Comparison of ENCODE assay signal across 14 cellular contexts in genomic region chr2:71702071-71702970, GRCh38.
DNase-seq lines count a peak whose midpoint lies in the region; ATAC-seq and TF ChIP-seq lines count a peak whose summit lies in the region.
"Had no signal": no experiment of that assay in that cellular context is flagged by ENCODE, and none has a peak within 500 bp of the region (broad histone marks: within the 10 kb centered on the region; RNA-seq: fewer than 3 reads in every experiment).

No MANE protein-coding gene starts in this region.

- H3K79me2 ChIP-seq in neural progenitor cell (ENCODE audit: low read depth): no peaks in the 10 kb centered on the region

- no peak overlapping the region for H3K9ac ChIP-seq in neural progenitor cell

- H3K4me3 ChIP-seq in neural progenitor cell (no peak overlapping the region), suprapubic skin (no peak overlapping the region)

- peaks cover 29% of the 10 kb centered on the region for H3K4me1 Mint-ChIP-seq in chondrocyte (ENCODE audit: low read depth)
- H3K4me1 Mint-ChIP-seq in neural progenitor cell: peaks cover 32% of the 10 kb centered on the region
- no peaks in the 10 kb centered on the region for H3K4me1 Mint-ChIP-seq in activated naive CD8-positive, alpha-beta T cell treated with anti-CD3 and anti-CD28 coated beads, Interleukin-2, amount 50 U/mL, for 24 hours

- no peaks in the 10 kb centered on the region for H3K36me3 ChIP-seq in neural progenitor cell
- no peaks in the 10 kb centered on the region for H3K36me3 ChIP-seq in suprapubic skin

- ATAC-seq in Right ventricle myocardium superior (ENCODE audit: poor library complexity) (no peak), left ventricle myocardium superior (no peak), GM19395 (IDR thresholded peaks at IDR 0.05; ENCODE audit: unreplicated experiment) (no peak)
- ATAC-seq in activated naive CD8-positive, alpha-beta T cell treated with anti-CD3 and anti-CD28 coated beads, Interleukin-2, amount 50 U/mL, for 24 hours: no peak

- H3K4me1 ChIP-seq in neural progenitor cell (peaks cover 13% of the 10 kb centered on the region), suprapubic skin (peaks cover 19% of the 10 kb centered on the region)

- 88% methylated on average over 8 of the region's 15 CpGs for WGBS in suprapubic skin

- H3K27ac Mint-ChIP-seq in chondrocyte (ENCODE audit: unreplicated experiment) (no peak overlapping the region), neural progenitor cell (peak overlapping the region; percentile 54)
- no peak overlapping the region for H3K27ac Mint-ChIP-seq in activated naive CD8-positive, alpha-beta T cell treated with anti-CD3 and anti-CD28 coated beads, Interleukin-2, amount 50 U/mL, for 24 hours

- no peaks in the 10 kb centered on the region for H3K27me3 ChIP-seq in neural progenitor cell
- H3K27me3 ChIP-seq in suprapubic skin: no peaks in the 10 kb centered on the region

- H3K27ac ChIP-seq in neural progenitor cell (no peak overlapping the region), suprapubic skin (no peak overlapping the region)

- H3K36me3 Mint-ChIP-seq in chondrocyte (ENCODE audit: low read depth): no peaks in the 10 kb centered on the region
- H3K36me3 Mint-ChIP-seq in neural progenitor cell: no peaks in the 10 kb centered on the region
- no peaks in the 10 kb centered on the region for H3K36me3 Mint-ChIP-seq in activated naive CD8-positive, alpha-beta T cell treated with anti-CD3 and anti-CD28 coated beads, Interleukin-2, amount 50 U/mL, for 24 hours (ENCODE audit: low read depth)

- no peak overlapping the region for H3K4me2 ChIP-seq in neural progenitor cell

- H3F3A ChIP-seq in neural progenitor cell (ENCODE audit: low read depth): no peaks in the 10 kb centered on the region

- no peak for TF ChIP-seq POLR2A in suprapubic skin (IDR thresholded peaks at IDR 0.05)

- TF ChIP-seq CTCF in chondrocyte (IDR thresholded peaks at IDR 0.05) (no peak), neural progenitor cell (IDR thresholded peaks at IDR 0.05) (no peak), suprapubic skin (IDR thresholded peaks at IDR 0.05) (no peak)

- intact Hi-C loops in Right ventricle myocardium superior (cut with DNase I): loop anchor here (10.0 kb wide), 1 partner anchor 92 kb away; no protein-coding TSS in a partner anchor
- intact Hi-C loops in left ventricle myocardium superior (cut with micrococcal nuclease): no loop called here

- H3K9me3 Mint-ChIP-seq in chondrocyte (ENCODE audit: low read depth): no peaks in the 10 kb centered on the region
- H3K9me3 Mint-ChIP-seq in neural progenitor cell: peaks cover 6% of the 10 kb centered on the region
- no peaks in the 10 kb centered on the region for H3K9me3 Mint-ChIP-seq in activated naive CD8-positive, alpha-beta T cell treated with anti-CD3 and anti-CD28 coated beads, Interleukin-2, amount 50 U/mL, for 24 hours

- DNase-seq in Right ventricle myocardium superior: peak; percentile 39
- no peak for DNase-seq in left ventricle myocardium superior
- DNase-seq in chondrocyte (ENCODE audit: low spot score): peak; percentile 81
- no peak for DNase-seq in neural progenitor cell (ENCODE audit: low spot score)
- DNase-seq in suprapubic skin (ENCODE audit: low spot score in 2 of 2): peak; percentile 49 to 58
- DNase-seq in activated naive CD8-positive, alpha-beta T cell treated with anti-CD3 and anti-CD28 coated beads, Interleukin-2, amount 50 U/mL, for 24 hours: no peak
- no peak for DNase-seq in midbrain (lab: John Stamatoyannopoulos, UW)
- DNase-seq: COR-L47, HCEC 1CT, MV-4-11, NCI-H1417 treated with DMSO at 0.1 percent for 48 hours, NCI-H2029, NCI-H2171 treated with DMSO at 0.1 percent for 48 hours had no signal

- H3K9me3 ChIP-seq in neural progenitor cell (ENCODE audit: low read depth) (no peaks in the 10 kb centered on the region), suprapubic skin (no peaks in the 10 kb centered on the region)

- H2AFZ ChIP-seq in neural progenitor cell (replicated peaks): no peak overlapping the region

- no peak for TF ChIP-seq EP300 in suprapubic skin (IDR thresholded peaks at IDR 0.05)

- no peaks in the 10 kb centered on the region for H4K20me1 ChIP-seq in neural progenitor cell (ENCODE audit: low read depth)

- H3K4me3 Mint-ChIP-seq in chondrocyte (ENCODE audit: unreplicated experiment) (no peak overlapping the region), neural progenitor cell (no peak overlapping the region)
- H3K4me3 Mint-ChIP-seq in activated naive CD8-positive, alpha-beta T cell treated with anti-CD3 and anti-CD28 coated beads, Interleukin-2, amount 50 U/mL, for 24 hours: no peak overlapping the region

- H3K27me3 Mint-ChIP-seq in chondrocyte (ENCODE audit: low read depth) (peaks cover 14% of the 10 kb centered on the region), neural progenitor cell (ENCODE audit: insufficient read depth, low read depth) (peaks cover 9% of the 10 kb centered on the region)
- no peaks in the 10 kb centered on the region for H3K27me3 Mint-ChIP-seq in activated naive CD8-positive, alpha-beta T cell treated with anti-CD3 and anti-CD28 coated beads, Interleukin-2, amount 50 U/mL, for 24 hours

Comparison
In these comparisons a context has a peak if more than half of its experiments do, and no peak if none do; other contexts are left out.
1. DNase-seq: peak in Right ventricle myocardium superior (single experiment), chondrocyte (single experiment) and suprapubic skin (2 of 2); none in left ventricle myocardium superior (single experiment), neural progenitor cell (single experiment), activated naive CD8-positive, alpha-beta T cell treated with anti-CD3 and anti-CD28 coated beads, Interleukin-2, amount 50 U/mL, for 24 hours (single experiment) and midbrain (single experiment).